27 cellular contexts compared by ENCODE assay signal in the genomic region with DNA sequence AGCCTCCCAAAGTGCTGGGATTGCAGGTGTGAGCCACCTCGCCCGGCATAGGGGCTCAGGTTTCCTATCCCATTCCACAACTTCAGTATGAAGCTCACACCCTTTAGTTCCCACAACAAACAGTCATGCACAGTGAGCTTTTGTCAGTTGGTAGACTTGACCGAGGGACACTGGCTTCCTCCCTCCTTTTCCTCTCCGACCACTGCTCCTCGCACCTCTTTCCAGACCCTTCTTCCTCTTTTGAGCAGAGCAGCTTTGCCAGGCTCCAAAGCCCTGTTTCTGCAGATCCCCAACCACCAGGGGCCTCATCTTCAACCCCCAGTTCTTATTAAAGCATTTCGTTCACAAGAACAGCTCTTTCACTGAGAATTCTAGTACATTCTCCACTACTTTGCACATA. TPM values are rescaled to one million over a fixed set of nuclear protein-coding genes. Genes with fewer than 3 reads are reported as not detected.
"Had no signal": no experiment of that assay in that cellular context is flagged by ENCODE, and none has a peak within 500 bp of the region (broad histone marks: within the 10 kb centered on the region; RNA-seq: fewer than 3 reads in every experiment).

No MANE protein-coding gene starts in this region.

- H3K4me3 Mint-ChIP-seq: activated T-cell treated with anti-CD3 and anti-CD28 coated beads, Interleukin-2, amount 50 U/mL, for 24 hours; activated T-helper 17 cell treated with anti-CD3 and anti-CD28 coated beads, Interleukin-2, amount 50 U/mL, for 72 hours; effector memory CD8-positive, alpha-beta T cell; memory B cell; natural killer cell treated with Interleukin-12 subunit alpha and Interleukin-12 subunit beta and Interleukin-15 and Interleukin-18, amount 100 ng/mL, for 72 hours; T-helper 2 cell treated with Interferon-gamma antibody and Interleukin-4, amounts not matched to agents 5 μg/mL and 100 μg/mL, for 36 hours had no signal

- H3K27ac Mint-ChIP-seq: activated naive CD4-positive, alpha-beta T cell treated with anti-CD3 and anti-CD28 coated beads, Interleukin-2, amount 50 U/mL, for 72 hours; activated T-cell treated with anti-CD3 and anti-CD28 coated beads, Interleukin-2, amount 50 U/mL, for 24 hours; activated T-helper 17 cell treated with anti-CD3 and anti-CD28 coated beads, Interleukin-2, amount 50 U/mL, for 72 hours; effector memory CD8-positive, alpha-beta T cell; memory B cell; natural killer cell treated with Interleukin-12 subunit alpha and Interleukin-12 subunit beta and Interleukin-15 and Interleukin-18, amount 100 ng/mL, for 72 hours; T-helper 2 cell treated with Interferon-gamma antibody and Interleukin-4, amounts not matched to agents 5 μg/mL and 100 μg/mL, for 36 hours had no signal

- H3K27ac ChIP-seq: brain microvascular endothelial cell, esophagus muscularis mucosa, gastrocnemius medialis, neutrophil, ovary, thyroid gland had no signal

- H3K27me3 ChIP-seq: brain microvascular endothelial cell, esophagus muscularis mucosa, gastrocnemius medialis, neutrophil, ovary, thyroid gland had no signal

- H3K4me1 Mint-ChIP-seq: activated T-helper 17 cell treated with anti-CD3 and anti-CD28 coated beads, Interleukin-2, amount 50 U/mL, for 72 hours; memory B cell had no signal

- H3K9me3 Mint-ChIP-seq: activated naive CD4-positive, alpha-beta T cell treated with anti-CD3 and anti-CD28 coated beads, Interleukin-2, amount 50 U/mL, for 72 hours; activated T-cell treated with anti-CD3 and anti-CD28 coated beads, Interleukin-2, amount 50 U/mL, for 24 hours; activated T-helper 17 cell treated with anti-CD3 and anti-CD28 coated beads, Interleukin-2, amount 50 U/mL, for 72 hours; effector memory CD8-positive, alpha-beta T cell; memory B cell; natural killer cell treated with Interleukin-12 subunit alpha and Interleukin-12 subunit beta and Interleukin-15 and Interleukin-18, amount 100 ng/mL, for 72 hours; T-helper 2 cell treated with Interferon-gamma antibody and Interleukin-4, amounts not matched to agents 5 μg/mL and 100 μg/mL, for 36 hours had no signal

- H3K36me3 Mint-ChIP-seq: activated naive CD4-positive, alpha-beta T cell treated with anti-CD3 and anti-CD28 coated beads, Interleukin-2, amount 50 U/mL, for 72 hours; memory B cell; natural killer cell treated with Interleukin-12 subunit alpha and Interleukin-12 subunit beta and Interleukin-15 and Interleukin-18, amount 100 ng/mL, for 72 hours had no signal

- DNase-seq: activated CD4-positive, alpha-beta T cell treated with anti-CD3 and anti-CD28 coated beads for 1 hour; activated CD4-positive, alpha-beta T cell treated with anti-CD3 and anti-CD28 coated beads, Interleukin-2, amount 50 U/mL, for 1 hour; activated CD8-positive, alpha-beta memory T cell treated with anti-CD3 and anti-CD28 coated beads for 24 hours; activated CD8-positive, alpha-beta memory T cell treated with anti-CD3 and anti-CD28 coated beads, Interleukin-2, amount 50 U/mL, for 4 hours; activated T-cell treated with anti-CD3 and anti-CD28 coated beads, Interleukin-2, amount 50 U/mL, for 24 hours; aorta; brain microvascular endothelial cell; caudate nucleus; effector memory CD8-positive, alpha-beta T cell; gastrocnemius medialis; islet precursor cell; left cardiac atrium; ovary; right cardiac atrium; stimulated activated CD4-positive, alpha-beta T cell treated with anti-CD3 and anti-CD28 coated beads, Interleukin-12 subunit alpha, Interleukin-12 subunit beta, amount 100 ng/mL, for 4 hours; stimulated activated CD4-positive, alpha-beta T cell treated with anti-CD3 and anti-CD28 coated beads, Interleukin-4, amount 100 ng/mL, for 4 hours; stimulated activated naive CD8-positive, alpha-beta T cell treated with anti-CD3 and anti-CD28 coated beads, Interleukin-15, Interleukin-2, amounts not matched to agents 100 U/mL and 50 U/mL, for 24 hours; thyroid gland had no signal

- ATAC-seq: activated naive CD4-positive, alpha-beta T cell treated with anti-CD3 and anti-CD28 coated beads, Interleukin-2, amount 50 U/mL, for 72 hours; activated T-helper 17 cell treated with anti-CD3 and anti-CD28 coated beads, Interleukin-2, amount 50 U/mL, for 72 hours; effector memory CD8-positive, alpha-beta T cell; gastrocnemius medialis; left cardiac atrium; natural killer cell treated with Interleukin-12 subunit alpha and Interleukin-12 subunit beta and Interleukin-15 and Interleukin-18, amount 100 ng/mL, for 72 hours; right cardiac atrium; stimulated activated naive CD8-positive, alpha-beta T cell treated with anti-CD3 and anti-CD28 coated beads, Interleukin-15, Interleukin-2, amounts not matched to agents 100 U/mL and 50 U/mL, for 24 hours had no signal

- H3K27me3 Mint-ChIP-seq: activated T-cell treated with anti-CD3 and anti-CD28 coated beads, Interleukin-2, amount 50 U/mL, for 24 hours; activated T-helper 17 cell treated with anti-CD3 and anti-CD28 coated beads, Interleukin-2, amount 50 U/mL, for 72 hours; natural killer cell treated with Interleukin-12 subunit alpha and Interleukin-12 subunit beta and Interleukin-15 and Interleukin-18, amount 100 ng/mL, for 72 hours had no signal

- H3K4me1 ChIP-seq: esophagus muscularis mucosa, gastrocnemius medialis, thyroid gland had no signal

RNA-seq across cellular contexts. Expression of a gene that starts 12.7 kb away (rescaled TPM):
- total RNA-seq: dermis microvascular lymphatic vessel endothelial cell, pulmonary artery endothelial cell had no signal
